8 cellular contexts compared by ENCODE assay signal in genomic region chr16:73058221-73058615, GRCh38. TPM values are rescaled to one million over a fixed set of nuclear protein-coding genes. Genes with fewer than 3 reads are reported as not detected.
DNase-seq lines count a peak whose midpoint lies in the region; ATAC-seq and TF ChIP-seq lines count a peak whose summit lies in the region.

No MANE protein-coding gene starts in this region.

- in situ Hi-C loops in IMR-90 (cut with MboI; ENCODE audit: low sequenced_read_pairs) = loop anchor here (10.0 to 25.0 kb wide), 2 partner anchors 213 to 1229 kb away; partner anchors contain the start of gene PSMD7

- H3K14ac ChIP-seq in IMR-90 (replicated peaks; ENCODE audit: low read depth, low read length) = no peak overlapping the region

- no peak for TF ChIP-seq RAD21 in IMR-90 (IDR thresholded peaks at IDR 0.05; ENCODE audit: low read length)

- H3K27me3 ChIP-seq in IMR-90 (ENCODE audit: control insufficient read depth, insufficient read depth, low read length) = no peaks in the 10 kb centered on the region
- peaks cover 0 to 5% of the 10 kb centered on the region in 2 donors for H3K27me3 ChIP-seq in right atrium auricular region

- POLR2A ChIA-PET in IMR-90 (lab: Charles Lee; ENCODE audit: unreplicated experiment) = interaction anchor here (0.7 kb wide), 1 partner anchor 324 kb away, joined by 5 read pairs; no protein-coding TSS in a partner anchor

- DNase-seq in NCI-H82 (lab: John Stamatoyannopoulos, UW) (peak; percentile 48), NCI-H82 treated with DMSO at 0.1 percent for 48 hours (lab: John Stamatoyannopoulos, UW; ENCODE audit: unreplicated experiment) (no peak), IMR-90 (no peak), right atrium auricular region (ENCODE audit: low spot score) (no peak), Ammon's horn (ENCODE audit: low spot score) (no peak)

- H3K4me1 Mint-ChIP-seq in activated naive CD4-positive, alpha-beta T cell treated with anti-CD3 and anti-CD28 coated beads, Interleukin-2, amount 50 U/mL, for 24 hours = peaks cover 52% of the 10 kb centered on the region

- H2BK5ac ChIP-seq in IMR-90 (ENCODE audit: low read depth, low read length, poor library complexity, severe bottlenecking) = peak overlapping the region; percentile 76

- peak overlapping the region; percentile 19 for H3K4me3 Mint-ChIP-seq in activated naive CD4-positive, alpha-beta T cell treated with anti-CD3 and anti-CD28 coated beads, Interleukin-2, amount 50 U/mL, for 24 hours

- H2AK9ac ChIP-seq in IMR-90 (replicated peaks; ENCODE audit: low read depth, low read length, poor library complexity) = no peak overlapping the region

- dilution Hi-C loops in IMR-90 (cut with HindIII; ENCODE audit: low sequenced_read_pairs, unreplicated experiment) = no loop called here

- H3K4me1 ChIP-seq in IMR-90 (ENCODE audit: control insufficient read depth, insufficient read depth, low read length) (peaks cover 23% of the 10 kb centered on the region), right atrium auricular region (peaks cover 0 to 54% of the 10 kb centered on the region in 2 donors)

- H3K4ac ChIP-seq in IMR-90 (ENCODE audit: low read depth, low read length) = no peak overlapping the region

- H4K5ac ChIP-seq in IMR-90 (ENCODE audit: low read depth, low read length) = no peak overlapping the region

- H4K8ac ChIP-seq in IMR-90 (ENCODE audit: low read depth in 2 of 2, low read length in 2 of 2) = no peak overlapping the region

- peak overlapping the region; percentile 12; the same call in 1 of the 2 replicates for H3K9ac ChIP-seq in IMR-90 (ENCODE audit: low read depth, low read length)

- H2AK5ac ChIP-seq in IMR-90 (ENCODE audit: low read depth, low read length) = no peak overlapping the region

- no peak overlapping the region for H3K56ac ChIP-seq in IMR-90 (ENCODE audit: extremely low read depth, insufficient read depth, low read length)

- H3K18ac ChIP-seq in IMR-90 (ENCODE audit: low read depth, low read length) = no peak overlapping the region

- H3K79me1 ChIP-seq in IMR-90 (ENCODE audit: low read depth in 1 of 2, low read length in 2 of 2) = peaks cover 11 to 34% of the 10 kb centered on the region in 2 experiments; a peak in 3 of 4 replicates

- 0% methylated on average over 25 of the region's 61 CpGs; no CpG with 5 or more reads in 1 of the 2 experiments for WGBS in IMR-90 (ENCODE audit: extremely low coverage in 2 of 2, insufficient read length in 1 of 2), 2 experiments

- peak overlapping the region; percentile 92 for H2AFZ ChIP-seq in IMR-90 (replicated peaks; ENCODE audit: low read length, poor library complexity)

- H3K4me3 ChIP-seq in IMR-90 (ENCODE audit: insufficient read depth, low read depth, low read length) (peak overlapping the region; percentile 82), right atrium auricular region (peak overlapping the region; percentile 81 to 86), skin epidermis (peak overlapping the region; percentile 53 to 79 (median 65))

- H4K20me1 ChIP-seq in IMR-90 (ENCODE audit: insufficient read depth, low read length) = no peaks in the 10 kb centered on the region

- no peaks in the 10 kb centered on the region for H3K9me3 Mint-ChIP-seq in activated naive CD4-positive, alpha-beta T cell treated with anti-CD3 and anti-CD28 coated beads, Interleukin-2, amount 50 U/mL, for 24 hours

- H3K36me3 ChIP-seq in IMR-90 (ENCODE audit: control insufficient read depth, insufficient read depth, low read length) (no peaks in the 10 kb centered on the region), right atrium auricular region (no peaks in the 10 kb centered on the region)

- no peak overlapping the region for H3K23ac ChIP-seq in IMR-90 (ENCODE audit: low read depth, low read length)

- no peaks in the 10 kb centered on the region for H3K9me1 ChIP-seq in IMR-90 (ENCODE audit: insufficient read depth, low read length)

- no peaks in the 10 kb centered on the region for H3K9me3 ChIP-seq in IMR-90 (ENCODE audit: control insufficient read depth, insufficient read depth, low read length)
- no peaks in the 10 kb centered on the region for H3K9me3 ChIP-seq in right atrium auricular region

- no peak for TF ChIP-seq POLR2A in IMR-90 (IDR thresholded peaks at IDR 0.05; ENCODE audit: low read depth, low read length)

- CTCF ChIA-PET in IMR-90 (lab: Yijun Ruan, JAX) = interaction anchor here (0.6 kb wide), 1 partner anchor 861 kb away, joined by 3 read pairs; no protein-coding TSS in a partner anchor

- no peak overlapping the region for H2BK15ac ChIP-seq in IMR-90 (ENCODE audit: low read depth, low read length)

- no peaks in the 10 kb centered on the region for H3K36me3 Mint-ChIP-seq in activated naive CD4-positive, alpha-beta T cell treated with anti-CD3 and anti-CD28 coated beads, Interleukin-2, amount 50 U/mL, for 24 hours

- BruUV-seq in IMR-90 (replicated peaks; lab: Mats Ljungman, UMichigan) = no TSS peak

- intact Hi-C loops in IMR-90 (cut with micrococcal nuclease) = loop anchor here (2.0 to 10.0 kb wide), 5 partner anchors 271 to 933 kb away; no protein-coding TSS in a partner anchor

- H3K4me2 ChIP-seq in IMR-90 (ENCODE audit: low read depth, low read length) = no peak overlapping the region

- H3K27ac ChIP-seq in IMR-90 (ENCODE audit: insufficient read depth, low read length) = peak overlapping the region; percentile 4
- peak overlapping the region; percentile 90 to 91 for H3K27ac ChIP-seq in right atrium auricular region
- H3K27ac ChIP-seq in skin epidermis = peak overlapping the region; percentile 26 to 95 (median 87)

- peak; percentile 79 for ATAC-seq in GM21619 (IDR thresholded peaks at IDR 0.05; ENCODE audit: unreplicated experiment)
- peak; percentile 25 for ATAC-seq in IMR-90 (ENCODE audit: low read depth)

- no peak overlapping the region for H4K91ac ChIP-seq in IMR-90 (ENCODE audit: insufficient read depth, low read depth, low read length)

- TF ChIP-seq CTCF in IMR-90 (conservative IDR thresholded peaks at IDR 0.05; ENCODE audit: low read depth, low read length) = 0 out of 2 replicates have a peak, but pooled peaks have one; percentile 5
- no peak for TF ChIP-seq CTCF in right atrium auricular region (IDR thresholded peaks at IDR 0.05)

- no peak overlapping the region for H2BK120ac ChIP-seq in IMR-90 (ENCODE audit: low read depth, low read length)

- H3K27ac Mint-ChIP-seq in activated naive CD4-positive, alpha-beta T cell treated with anti-CD3 and anti-CD28 coated beads, Interleukin-2, amount 50 U/mL, for 24 hours = no peak overlapping the region

- peaks cover 36% of the 10 kb centered on the region for H3K27me3 Mint-ChIP-seq in activated naive CD4-positive, alpha-beta T cell treated with anti-CD3 and anti-CD28 coated beads, Interleukin-2, amount 50 U/mL, for 24 hours

- H2BK20ac ChIP-seq in IMR-90 (ENCODE audit: low read depth, low read length) = no peak overlapping the region

TF ChIP-seq in IMR-90, 13 proteins besides CTCF, POLR2A, EP300 and RAD21:
- no peak for TF ChIP-seq MXI1 (IDR thresholded peaks at IDR 0.05; ENCODE audit: borderline replicate concordance, low read depth, low read length)
- no peak for TF ChIP-seq USF2 (IDR thresholded peaks at IDR 0.05; ENCODE audit: low read depth, low read length)
- no peak for TF ChIP-seq BHLHE40 (IDR thresholded peaks at IDR 0.05; ENCODE audit: low read depth, low read length)
- no peak for TF ChIP-seq RFX5 (IDR thresholded peaks at IDR 0.05; ENCODE audit: low read depth, low read length)
- TF ChIP-seq FOS (IDR thresholded peaks at IDR 0.05; ENCODE audit: low read depth, low read length) = no peak
- no peak for TF ChIP-seq NFE2L2 (IDR thresholded peaks at IDR 0.05; ENCODE audit: low read depth, low read length)
- no peak for TF ChIP-seq CEBPB (IDR thresholded peaks at IDR 0.05; ENCODE audit: low read depth, low read length)

RNA-seq across cellular contexts. Expression of gene ZFHX3, which starts 10.3 kb away (rescaled TPM):
- total RNA-seq in IMR-90 (2012; rRNA removed) (1.4 and 2.2 TPM in 2 replicates), right atrium auricular region (10 to 100 TPM in 1 of 2 donors, 1 to 10 TPM in 1; 9.2 to 18.9 TPM)
- polyA plus RNA-seq in IMR-90 (2012; rRNA removed) = 1.7 and 2.0 TPM in 2 replicates
- 0.78 and 1.1 TPM in 2 replicates for polyA plus RNA-seq in IMR-90 (2012; cell fraction: cytosol; rRNA removed)
- polyA plus RNA-seq in IMR-90 (2012; cell fraction: nucleus; rRNA removed; ENCODE audit: low replicate concordance) = 1.9 and 2.8 TPM in 2 replicates

Comparison
In these comparisons a context has a peak if more than half of its experiments do, and no peak if none do; other contexts are left out.
1. H3K27ac ChIP-seq: peak in every context shown above with its lines; median percentile 90 in right atrium auricular region; 87 in skin epidermis; 4 in IMR-90.